ENCODE assay signal across 24 cellular contexts in the genomic region with DNA sequence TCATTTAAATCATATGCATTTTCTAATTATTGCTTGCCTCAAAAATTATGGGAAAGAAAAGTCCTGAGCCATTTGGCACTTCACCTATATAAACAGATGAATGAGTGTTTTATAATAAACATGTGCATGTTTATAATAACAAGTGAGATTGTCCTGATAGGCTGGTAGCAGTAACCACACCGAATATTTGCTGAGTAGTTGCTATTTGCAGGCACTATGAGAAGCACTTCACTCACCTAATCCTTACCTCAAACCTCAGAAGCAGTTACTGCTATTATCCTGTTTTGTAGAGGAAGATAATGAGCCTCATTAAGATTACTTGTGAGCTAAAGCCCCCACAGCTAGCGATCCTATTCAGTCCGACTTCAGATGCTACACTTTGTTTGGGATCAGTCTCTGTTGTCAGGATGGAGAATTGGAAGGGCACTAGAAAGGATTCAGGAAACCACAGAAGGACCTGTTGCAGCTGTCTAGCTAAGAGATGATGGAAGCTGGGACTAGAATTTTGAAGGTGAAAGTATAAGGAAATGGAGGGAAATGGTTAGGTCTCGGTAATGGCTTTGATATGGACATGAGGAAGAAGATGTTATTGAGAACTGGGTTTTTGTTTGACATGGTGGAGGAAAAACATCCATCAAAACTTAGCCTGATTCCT. TPM values are rescaled to one million over a fixed set of nuclear protein-coding genes. Genes with fewer than 3 reads are reported as not detected.
DNase-seq lines count a peak whose midpoint lies in the region; ATAC-seq lines count a peak whose summit lies in the region.
"Had no signal": no experiment of that assay in that cellular context is flagged by ENCODE, and none has a peak within 500 bp of the region (broad histone marks: within the 10 kb centered on the region; RNA-seq: fewer than 3 reads in every experiment).

No MANE protein-coding gene starts in this region.

- no peak overlapping the region for H3K27ac ChIP-seq in mesendoderm (ENCODE audit: low read depth, low read length)
- H3K27ac ChIP-seq: GM23248, KMS-11, SJCRH30, stomach, tibial nerve had no signal

- H3K9ac ChIP-seq in mesendoderm (ENCODE audit: low read length): no peak overlapping the region
- H3K9ac ChIP-seq: GM23248, KMS-11 had no signal

- no peak overlapping the region for H2BK120ac ChIP-seq in mesendoderm (ENCODE audit: low read depth, low read length)

- H3K18ac ChIP-seq in mesendoderm (ENCODE audit: low read length): no peak overlapping the region

- no peaks in the 10 kb centered on the region for H3K27me3 ChIP-seq in mesendoderm (ENCODE audit: insufficient read depth, low read length, poor library complexity)
- H3K27me3 ChIP-seq: SJCRH30, stomach, tibial nerve had no signal

- DNase-seq in DMS79 treated with DMSO at 0.1 percent for 48 hours (lab: John Stamatoyannopoulos, UW) (peak; percentile 60), M059J (ENCODE audit: low read depth) (peak; percentile 13), NCI-H345 treated with DMSO at 0.1 percent for 48 hours (lab: John Stamatoyannopoulos, UW; ENCODE audit: unreplicated experiment) (peak; percentile 26), mesendoderm (no peak), 8988T (no peak)
- no peak for DNase-seq in NK-92 treated with Interleukin-12 subunit alpha and Interleukin-12 subunit beta, amount 100 ng/mL, for 24 hours (lab: John Stamatoyannopoulos, UW)
- DNase-seq: activated CD4-positive, CD25-positive, alpha-beta regulatory T cell treated with anti-CD3 and anti-CD28 coated beads, Interleukin-2, amount 50 U/mL, for 72 hours; activated CD8-positive, alpha-beta T cell treated with anti-CD3 and anti-CD28 coated beads, Interleukin-2, amount 10 ng/mL, durations not matched to agents 7 days and 5 days; activated effector memory CD4-positive, alpha-beta T cell treated with Interleukin-2 at 50 U/mL for 16 hours; activated naive CD8-positive, alpha-beta T cell treated with anti-CD3 and anti-CD28 coated beads, Interleukin-2, amount 50 U/mL, for 24 hours; activated T-cell treated with anti-CD3 and anti-CD28 coated beads for 4 hours; CD4-positive, alpha-beta T cell; DMS 273 treated with DMSO at 0.1 percent for 48 hours; GDM1; GM23248; head of caudate nucleus; MV-4-11; stimulated activated CD8-positive, alpha-beta memory T cell treated with anti-CD3 and anti-CD28 coated beads, Interleukin-4, amount 100 ng/mL, for 48 hours; stomach had no signal

- H3K79me2 ChIP-seq in mesendoderm (ENCODE audit: control insufficient read depth, insufficient read depth, low read length): no peaks in the 10 kb centered on the region

- H2BK5ac ChIP-seq in mesendoderm (ENCODE audit: low read length): no peak overlapping the region

- 100% methylated on average over 1 of the region's 4 CpGs for WGBS in mesendoderm (ENCODE audit: extremely low coverage, insufficient coverage, low lambda C conversion rate)

- no peak overlapping the region for H2BK15ac ChIP-seq in mesendoderm (replicated peaks; ENCODE audit: low read depth)

- H3K4me2 ChIP-seq in mesendoderm (ENCODE audit: low read length): no peak overlapping the region
- H3K4me2 ChIP-seq: KMS-11 had no signal

- no peak overlapping the region for H3K4me3 ChIP-seq in mesendoderm (ENCODE audit: low read length)
- H3K4me3 ChIP-seq: GM23248, lung, SJCRH30, stomach, tibial nerve had no signal

- H3K36me3 ChIP-seq in mesendoderm (ENCODE audit: control insufficient read depth, insufficient read depth, low read length): no peaks in the 10 kb centered on the region
- H3K36me3 ChIP-seq: SJCRH30, stomach, tibial nerve had no signal

- no peaks in the 10 kb centered on the region for H3K79me1 ChIP-seq in mesendoderm (ENCODE audit: low read length)

- no peak overlapping the region for H3K23ac ChIP-seq in mesendoderm (ENCODE audit: low read length)

- ATAC-seq in GM21619 (IDR thresholded peaks at IDR 0.05; ENCODE audit: unreplicated experiment): no peak
- ATAC-seq: activated CD8-positive, alpha-beta T cell treated with anti-CD3 and anti-CD28 coated beads, Interleukin-2, amount 10 ng/mL, durations not matched to agents 7 days and 5 days; activated naive CD8-positive, alpha-beta T cell treated with anti-CD3 and anti-CD28 coated beads, Interleukin-2, amount 50 U/mL, for 24 hours had no signal

- H4K5ac ChIP-seq in mesendoderm (ENCODE audit: low read length): no peak overlapping the region

- H4K8ac ChIP-seq in mesendoderm (ENCODE audit: low read depth, low read length): no peak overlapping the region

- no peak overlapping the region for H3K56ac ChIP-seq in mesendoderm (ENCODE audit: low read length)

- H3K4me1 ChIP-seq in mesendoderm (ENCODE audit: control insufficient read depth, low read depth, low read length): no peaks in the 10 kb centered on the region
- H3K4me1 ChIP-seq: SJCRH30, stomach, tibial nerve had no signal

- no peak overlapping the region for H2AK5ac ChIP-seq in mesendoderm (ENCODE audit: low read length)

- H3K4ac ChIP-seq in mesendoderm (ENCODE audit: low read depth, low read length): peak overlapping the region; percentile 52

RNA-seq across cellular contexts. Expression of a gene that starts 28.4 kb away (rescaled TPM):
- total RNA-seq in M059J (2014; rRNA removed; shearing (Covaris generic)): 2.8 and 3.6 TPM in 2 replicates
- 45.7 TPM for polyA plus RNA-seq in mesendoderm (2013, experiment 1 of 2)
- polyA plus RNA-seq in mesendoderm (2013, experiment 2 of 2): 45.4 TPM
- total RNA-seq: activated CD8-positive, alpha-beta T cell treated with anti-CD3 and anti-CD28 coated beads, Interleukin-2, amount 10 ng/mL, durations not matched to agents 7 days and 5 days; CD4-positive, alpha-beta T cell had no signal

Comparison
In these comparisons a context has a peak if more than half of its experiments do, and no peak if none do; other contexts are left out.
1. DNase-seq: peak in DMS79 treated with DMSO at 0.1 percent for 48 hours (single experiment), M059J (single experiment) and NCI-H345 treated with DMSO at 0.1 percent for 48 hours (single experiment); none in mesendoderm (single experiment), NK-92 treated with Interleukin-12 subunit alpha and Interleukin-12 subunit beta, amount 100 ng/mL, for 24 hours (single experiment) and 8988T (single experiment).